Comparison of ENCODE assay signal across 1 cellular context in the genomic region with DNA sequence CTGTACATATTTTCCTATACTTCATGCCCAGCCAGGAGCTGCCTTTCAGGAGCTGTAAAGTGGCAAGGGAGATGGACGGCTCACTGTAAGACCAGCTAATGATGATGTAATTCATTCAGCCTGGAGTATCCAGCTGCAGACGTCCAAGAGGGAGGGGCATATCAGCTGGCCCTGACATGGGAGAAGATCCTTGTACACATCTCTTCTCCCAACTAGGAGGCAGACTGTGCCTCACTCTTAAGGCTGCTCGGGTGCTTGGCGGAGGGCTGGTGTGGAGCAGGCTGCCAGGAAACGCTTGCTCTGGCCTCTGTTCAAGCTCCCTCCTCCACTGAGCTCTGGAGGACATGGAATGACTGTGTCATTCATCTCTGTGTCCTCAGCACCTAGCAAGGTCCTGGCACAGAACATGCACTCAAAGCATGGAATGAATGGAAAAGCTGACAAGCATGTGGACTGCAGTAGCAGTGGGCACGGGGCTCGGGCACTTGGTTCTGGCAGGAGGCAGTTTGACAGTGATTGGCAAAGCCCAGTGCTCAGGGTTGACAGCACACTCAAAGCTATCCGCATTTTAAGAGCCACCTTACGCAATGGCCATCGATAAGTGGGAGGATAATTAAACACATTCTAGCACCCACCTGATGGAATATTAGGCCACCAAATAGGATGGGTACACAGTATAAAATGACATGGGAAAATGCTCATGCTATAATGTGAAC.
TF ChIP-seq lines count a peak whose summit lies in the region.

No MANE protein-coding gene starts in this region.

TF ChIP-seq in K562, 482 proteins besides CTCF, POLR2A, EP300 and RAD21 (continued from another document):
- no peak for TF ChIP-seq ZHX1 (conservative IDR thresholded peaks at IDR 0.05; ENCODE audit: low read length)
- peak; percentile 79 for TF ChIP-seq ATF3 (IDR thresholded peaks at IDR 0.05)
- TF ChIP-seq ATF3 (CRISPR knock-in tag; conservative IDR thresholded peaks at IDR 0.05): no peak
- no peak for TF ChIP-seq MTA3 (IDR thresholded peaks at IDR 0.05; ENCODE audit: borderline replicate concordance)
- no peak for TF ChIP-seq CEBPG (CRISPR knock-in tag; IDR thresholded peaks at IDR 0.05)
- peak in 1 of 2 experiments; percentile 51; a peak in 1 of 4 replicates for TF ChIP-seq CEBPG (tag; conservative IDR thresholded peaks at IDR 0.05 in 1 of 2, IDR thresholded peaks at IDR 0.05 in 1 of 2)
- TF ChIP-seq ARNT (IDR thresholded peaks at IDR 0.05): no peak
- TF ChIP-seq CEBPB (tag; IDR thresholded peaks at IDR 0.05): peak; percentile 45; the same call in 1 of the 2 replicates
- TF ChIP-seq MCM7 (IDR thresholded peaks at IDR 0.05): no peak
- TF ChIP-seq JUND (IDR thresholded peaks at IDR 0.05; ENCODE audit: borderline replicate concordance, low read depth, low read length): no peak
- 0 out of 3 replicates have a peak, but pooled peaks have one; percentile 33 for TF ChIP-seq JUND (tag; IDR thresholded peaks at IDR 0.05; ENCODE audit: borderline replicate concordance, low read depth, low read length)
- TF ChIP-seq ARID1B (IDR thresholded peaks at IDR 0.05): no peak
- peak; percentile 71; the same call in 1 of the 2 replicates for TF ChIP-seq ATF7 (IDR thresholded peaks at IDR 0.05)
- TF ChIP-seq EP400 (IDR thresholded peaks at IDR 0.05): no peak
TF ChIP-seq in K562: peak in this region for 5.
